ENCODE assay signal across 8 cellular contexts in genomic region chr6:46014511-46015118, GRCh38. TPM values are rescaled to one million over a fixed set of nuclear protein-coding genes. Genes with fewer than 3 reads are reported as not detected.
DNase-seq lines count a peak whose midpoint lies in the region; ATAC-seq and TF ChIP-seq lines count a peak whose summit lies in the region.

No MANE protein-coding gene starts in this region.

- 3 to 5% (median 4%) methylated on average over 21 of the region's 21 CpGs for WGBS in psoas muscle, 3 donors

- CTCF ChIA-PET in HEK293 (lab: Yijun Ruan, JAX) = interaction anchor here (1.2 to 1.5 kb wide), 2 partner anchors 21 to 84 kb away, joined by 3 to 4 read pairs; no protein-coding TSS in a partner anchor

- H3K36me3 ChIP-seq in HEK293 (ENCODE audit: control insufficient read depth in 2 of 2, insufficient read depth in 1 of 2, low read length in 2 of 2) (no peaks in the 10 kb centered on the region), cardiac muscle cell (no peaks in the 10 kb centered on the region), psoas muscle (ENCODE audit: insufficient read depth in 1 of 2, low read depth in 1 of 2) (peaks cover 0 to 2% of the 10 kb centered on the region in 2 donors)

- H3K27ac ChIP-seq in HEK293 (ENCODE audit: extremely low read depth, low read depth, low read length) (peak overlapping the region; percentile 62; the same call in 1 of the 2 replicates), cardiac muscle cell (peak overlapping the region; percentile 64), psoas muscle (peak overlapping the region; percentile 99)

- H3K27me3 ChIP-seq in cardiac muscle cell (peaks cover 9% of the 10 kb centered on the region), psoas muscle (ENCODE audit: insufficient read depth in 3 of 3, low read length in 2 of 3) (no peaks in the 10 kb centered on the region)

- peak overlapping the region; percentile 76 for H3K4me3 ChIP-seq in HEK293 (ENCODE audit: low read depth, low read length)
- H3K4me3 ChIP-seq in cardiac muscle cell = peak overlapping the region; percentile 77
- H3K4me3 ChIP-seq in psoas muscle = peak overlapping the region; percentile 90

- intact Hi-C loops in psoas muscle (cut with DNase I) = loop anchor here (2.0 to 5.0 kb wide), 3 partner anchors 67 to 84 kb away; no protein-coding TSS in a partner anchor

- POLR2A ChIA-PET in HEK293 (lab: Yijun Ruan, JAX) = no interaction called here

- ATAC-seq in psoas muscle (peak; percentile 54 to 75 (median 72)), HG02610 (IDR thresholded peaks at IDR 0.05; ENCODE audit: unreplicated experiment) (no peak), GM21367 (IDR thresholded peaks at IDR 0.05; ENCODE audit: unreplicated experiment) (no peak)

- H3K9me3 ChIP-seq in HEK293 (ENCODE audit: control insufficient read depth, insufficient read depth, low read depth, low read length) (no peaks in the 10 kb centered on the region; the same call in 1 of the 2 replicates), cardiac muscle cell (ENCODE audit: low read depth) (no peaks in the 10 kb centered on the region), psoas muscle (no peaks in the 10 kb centered on the region)

- TF ChIP-seq CTCF in HEK293 (tag by site-specific recombination; IDR thresholded peaks at IDR 0.05) (no peak), cardiac muscle cell (IDR thresholded peaks at IDR 0.05; ENCODE audit: low read depth, low read length) (no peak), psoas muscle (IDR thresholded peaks at IDR 0.05) (no peak)

- DNase-seq in activated CD4-positive, alpha-beta T cell treated with anti-CD3 and anti-CD28 coated beads, Interleukin-2, amount 50 U/mL, for 48 hours = peak; percentile 40 to 51
- DNase-seq in cardiac muscle cell (ENCODE audit: low read depth in 1 of 2, low spot score in 1 of 2) (peak in 1 of 2 donors; percentile 63), psoas muscle (peak; percentile 36 to 75), GM19240 (ENCODE audit: insufficient read length, low spot score) (no peak), SKM-1 treated with dmso at 0.1 percent for 144 hours (lab: John Stamatoyannopoulos, UW; ENCODE audit: unreplicated experiment) (no peak)

- H3K4me1 ChIP-seq in HEK293 (ENCODE audit: control insufficient read depth, insufficient read depth, low read length) (peaks cover 6% of the 10 kb centered on the region; the same call in 1 of the 2 replicates), cardiac muscle cell (ENCODE audit: low read depth) (peaks cover 7% of the 10 kb centered on the region), psoas muscle (peaks cover 42% of the 10 kb centered on the region)

TF ChIP-seq in HEK293, 187 proteins besides CTCF, POLR2A, EP300 and RAD21 (continues in another document):
- TF ChIP-seq ZNF785 (tag by site-specific recombination; IDR thresholded peaks at IDR 0.05) (no peak), ZNF580 (tag by site-specific recombination; IDR thresholded peaks at IDR 0.05) (no peak), ZNF214 (tag by site-specific recombination; IDR thresholded peaks at IDR 0.05; ENCODE audit: borderline replicate concordance) (no peak), ZNF350 (tag by site-specific recombination; IDR thresholded peaks at IDR 0.05) (no peak), ZNF658 (tag by site-specific recombination; IDR thresholded peaks at IDR 0.05) (no peak), ZFHX2 (tag by site-specific recombination; conservative IDR thresholded peaks at IDR 0.05) (no peak; the same call in 1 of the 2 replicates), ZNF341 (tag by site-specific recombination; IDR thresholded peaks at IDR 0.05; ENCODE audit: low read depth) (no peak), ZNF529 (tag by site-specific recombination; IDR thresholded peaks at IDR 0.05; ENCODE audit: insufficient replicate concordance) (no peak), KLF8 (tag by site-specific recombination; IDR thresholded peaks at IDR 0.05) (no peak), PRDM1 (tag by site-specific recombination; IDR thresholded peaks at IDR 0.05) (peak; percentile 20; the same call in 1 of the 2 replicates), ZNF26 (tag by site-specific recombination; IDR thresholded peaks at IDR 0.05) (no peak), KLF7 (tag by site-specific recombination; IDR thresholded peaks at IDR 0.05; ENCODE audit: borderline replicate concordance) (no peak), KLF1 (tag by site-specific recombination; IDR thresholded peaks at IDR 0.05) (no peak), ZNF366 (tag by site-specific recombination; conservative IDR thresholded peaks at IDR 0.05) (no peak), ZSCAN18 (tag by site-specific recombination; IDR thresholded peaks at IDR 0.05) (no peak), SCRT2 (tag by site-specific recombination; IDR thresholded peaks at IDR 0.05) (peak; percentile 96), REPIN1 (tag by site-specific recombination; IDR thresholded peaks at IDR 0.05; ENCODE audit: low read depth) (no peak), ZNF169 (tag by site-specific recombination; IDR thresholded peaks at IDR 0.05) (no peak), SP3 (tag by site-specific recombination; IDR thresholded peaks at IDR 0.05) (no peak), ZNF473 (tag by site-specific recombination; IDR thresholded peaks at IDR 0.05) (no peak), ZFP37 (tag by site-specific recombination; IDR thresholded peaks at IDR 0.05) (0 out of 2 replicates have a peak, but pooled peaks have one; percentile 26), ZNF791 (tag by site-specific recombination; IDR thresholded peaks at IDR 0.05) (no peak), ZNF654 (tag by site-specific recombination; IDR thresholded peaks at IDR 0.05; ENCODE audit: low read depth) (no peak), ZNF585B (tag by site-specific recombination; IDR thresholded peaks at IDR 0.05) (no peak), ZNF558 (tag by site-specific recombination; IDR thresholded peaks at IDR 0.05) (no peak), ZNF645 (tag by site-specific recombination; IDR thresholded peaks at IDR 0.05) (no peak), ZBTB48 (tag by site-specific recombination; IDR thresholded peaks at IDR 0.05) (peak; percentile 55; the same call in 1 of the 2 replicates), ZNF148 (tag by site-specific recombination; IDR thresholded peaks at IDR 0.05; ENCODE audit: borderline replicate concordance) (no peak)

RNA-seq across cellular contexts. Expression of gene CLIC5, which starts 1.0 kb away (rescaled TPM):
- total RNA-seq in cardiac muscle cell (11.2 and 24.5 TPM in 2 replicates), psoas muscle (100 to 1,000 TPM; 166 to 285 (median 211) TPM)
- polyA plus RNA-seq in cardiac muscle cell (10.5 and 13.5 TPM in 2 replicates), psoas muscle (10 to 100 TPM; 30.2 to 84.5 (median 82.4) TPM)

Comparison
In these comparisons a context has a peak if more than half of its experiments do, and no peak if none do; other contexts are left out.
1. DNase-seq: peak in activated CD4-positive, alpha-beta T cell treated with anti-CD3 and anti-CD28 coated beads, Interleukin-2, amount 50 U/mL, for 48 hours (2 of 2) and psoas muscle (2 of 2); none in GM19240 (single experiment) and SKM-1 treated with dmso at 0.1 percent for 144 hours (single experiment).
2. ATAC-seq: peak in psoas muscle (4 of 4); none in HG02610 (single experiment) and GM21367 (single experiment).
3. Peak in every context shown above with its lines, with median percentiles within 50 percentile points of each other: H3K27ac ChIP-seq and H3K4me3 ChIP-seq.